In the genomic region with DNA sequence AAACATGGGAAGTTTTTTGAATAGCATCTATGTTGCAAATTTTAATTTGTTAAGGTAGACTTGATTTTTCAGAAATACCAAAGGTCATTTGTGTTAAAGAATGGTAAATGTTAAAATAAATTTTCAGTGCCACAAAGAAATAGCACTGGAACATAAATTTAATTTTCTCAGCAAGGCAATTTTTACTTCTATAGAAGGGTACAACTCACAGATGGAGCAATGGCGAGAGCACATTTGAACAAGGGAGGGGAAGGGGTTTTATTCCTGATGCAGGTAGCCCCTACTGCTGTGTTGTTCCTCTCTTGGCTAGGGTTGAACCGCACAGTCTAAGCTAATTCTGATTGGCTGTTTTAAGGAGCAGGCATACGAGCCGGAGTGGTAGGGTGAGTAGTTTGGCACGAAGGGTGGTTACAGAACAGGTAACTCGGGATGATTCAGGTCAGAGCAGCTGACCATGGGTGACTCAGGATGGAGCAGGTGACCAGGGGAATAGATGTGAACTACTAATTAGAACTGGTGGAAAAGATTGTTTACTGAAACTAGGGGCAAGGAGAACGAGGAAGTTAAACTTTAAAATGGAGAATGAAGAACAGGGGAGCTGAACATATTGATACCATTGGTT, we compare ENCODE assay signal across 28 cellular contexts.
"Had no signal": no experiment of that assay in that cellular context is flagged by ENCODE, and none has a peak within 500 bp of the region (broad histone marks: within the 10 kb centered on the region; RNA-seq: fewer than 3 reads in every experiment).

No MANE protein-coding gene starts in this region.

- H3K27ac ChIP-seq: body of pancreas, breast epithelium, SJCRH30, SK-N-MC, WERI-Rb-1 had no signal

- DNase-seq: activated CD4-positive, alpha-beta memory T cell treated with anti-CD3 and anti-CD28 coated beads, Interleukin-2, amount 10 ng/mL, durations not matched to agents 7 days and 5 days; activated CD4-positive, alpha-beta T cell treated with anti-CD3 and anti-CD28 coated beads for 1 hour; activated CD4-positive, alpha-beta T cell treated with anti-CD3 and anti-CD28 coated beads for 48 hours; activated CD4-positive, CD25-positive, alpha-beta regulatory T cell; activated CD8-positive, alpha-beta memory T cell treated with anti-CD3 and anti-CD28 coated beads for 24 hours; activated CD8-positive, alpha-beta memory T cell treated with anti-CD3 and anti-CD28 coated beads, Interleukin-2, amount 10 ng/mL, durations not matched to agents 7 days and 5 days; activated CD8-positive, alpha-beta memory T cell treated with anti-CD3 and anti-CD28 coated beads, Interleukin-2, amount 50 U/mL, for 48 hours; activated effector memory CD4-positive, alpha-beta T cell treated with Interleukin-2 at 50 U/mL for 16 hours; activated naive CD4-positive, alpha-beta T cell treated with anti-CD3 and anti-CD28 coated beads, Interleukin-2, amount 10 ng/mL, durations not matched to agents 7 days and 5 days; activated naive CD8-positive, alpha-beta T cell treated with anti-CD3 and anti-CD28 coated beads, Interleukin-2, amount 10 ng/mL, durations not matched to agents 7 days and 5 days; activated T-cell treated with anti-CD3 and anti-CD28 coated beads, Interleukin-2, amount 50 U/mL, for 48 hours; body of pancreas; Karpas-422; MG63; NCI-H1092; NCI-H1436 treated with DMSO at 0.1 percent for 48 hours; NCI-H1694 treated with DMSO at 0.1 percent for 48 hours; NCI-H2029; NCI-H345; NCI-H524 treated with DMSO at 0.1 percent for 48 hours; SHP77; SJCRH30; T1000; WERI-Rb-1 had no signal

- H3K9me3 ChIP-seq: body of pancreas, breast epithelium, SJCRH30 had no signal

- FAIRE-seq: astrocyte had no signal

- H3K4me3 ChIP-seq: body of pancreas, breast epithelium, MG63, SJCRH30, SK-N-MC had no signal

- H3K4me1 ChIP-seq: body of pancreas, breast epithelium, SJCRH30 had no signal

- H3K36me3 ChIP-seq: breast epithelium, MG63, SJCRH30, WERI-Rb-1 had no signal

- ATAC-seq: activated CD8-positive, alpha-beta memory T cell treated with anti-CD3 and anti-CD28 coated beads, Interleukin-2, amount 10 ng/mL, durations not matched to agents 7 days and 5 days; body of pancreas; Panc1 had no signal

- H3K27me3 ChIP-seq: body of pancreas, breast epithelium, MG63, SJCRH30 had no signal
